In genomic region chr22:46054091-46054877, GRCh38 we compare ENCODE assay signal across 8 cellular contexts.
A peak's percentile ranks its signal among the peaks of the same experiment; 100 is the strongest.
DNase-seq lines count a peak whose midpoint lies in the region; ATAC-seq lines count a peak whose summit lies in the region.

No MANE protein-coding gene starts in this region.

- ATAC-seq in left cardiac atrium (peak; percentile 71 to 72), HG02885 (IDR thresholded peaks at IDR 0.05; ENCODE audit: poor library complexity, unreplicated experiment) (no peak), GM18520 (IDR thresholded peaks at IDR 0.05; ENCODE audit: unreplicated experiment) (no peak)

- DNase-seq in NCI-H748 (lab: John Stamatoyannopoulos, UW; ENCODE audit: unreplicated experiment), result peak; percentile 58
- DNase-seq in NCI-H748 treated with DMSO at 0.1 percent for 48 hours (lab: John Stamatoyannopoulos, UW), result no peak
- peak; percentile 91 for DNase-seq in NCI-H69 (lab: John Stamatoyannopoulos, UW)
- peak; percentile 65 for DNase-seq in amniotic epithelial cell (ENCODE audit: low read depth)
- DNase-seq in left cardiac atrium, result peak; percentile 73
- DNase-seq in putamen (ENCODE audit: low spot score), result peak; percentile 91

- intact Hi-C loops in left cardiac atrium (cut with DNase I), result loop anchor here in 1 of 2 donors (2.0 kb wide), 1 partner anchor 15 kb away; no protein-coding TSS in a partner anchor

Comparison
In these comparisons a context has a peak if more than half of its experiments do, and no peak if none do; other contexts are left out.
1. ATAC-seq: peak in left cardiac atrium (2 of 2); none in HG02885 (single experiment) and GM18520 (single experiment).